1 cellular context compared by ENCODE assay signal in genomic region chr5:176780951-176781350, GRCh38.
TF ChIP-seq lines count a peak whose summit lies in the region.

No MANE protein-coding gene starts in this region.

TF ChIP-seq in H1, 55 proteins besides CTCF, POLR2A, EP300 and RAD21:
- no peak for TF ChIP-seq SIRT6 (IDR thresholded peaks at IDR 0.05; ENCODE audit: low read length)
- TF ChIP-seq ZNF274 (IDR thresholded peaks at IDR 0.05; ENCODE audit: borderline replicate concordance, extremely low read depth, low read length), result no peak
- no peak for TF ChIP-seq SP1 (IDR thresholded peaks at IDR 0.05; ENCODE audit: low read depth, low read length)
- no peak for TF ChIP-seq ASH2L (IDR thresholded peaks at IDR 0.05; ENCODE audit: low read length)
- TF ChIP-seq SRF (IDR thresholded peaks at IDR 0.05; ENCODE audit: low read depth, low read length), result no peak
- no peak for TF ChIP-seq HDAC6 (IDR thresholded peaks at IDR 0.05; ENCODE audit: low read depth, low read length)
- no peak for TF ChIP-seq KDM4A (IDR thresholded peaks at IDR 0.05; ENCODE audit: low read depth, low read length, severe bottlenecking)
- TF ChIP-seq SP2 (IDR thresholded peaks at IDR 0.05; ENCODE audit: low read length), result no peak
- no peak for TF ChIP-seq PHF8 (conservative IDR thresholded peaks at IDR 0.05; ENCODE audit: low read depth, low read length)
